Comparison of ENCODE assay signal across 24 cellular contexts in genomic region chr12:22759769-22760674, GRCh38.
DNase-seq lines count a peak whose midpoint lies in the region; ATAC-seq, FAIRE-seq and TF ChIP-seq lines count a peak whose summit lies in the region.
"Had no signal": no experiment of that assay in that cellular context is flagged by ENCODE, and none has a peak within 500 bp of the region (broad histone marks: within the 10 kb centered on the region; RNA-seq: fewer than 3 reads in every experiment).

No MANE protein-coding gene starts in this region.

- H3K27me3 Mint-ChIP-seq in endodermal cell (ENCODE audit: insufficient read depth), result no peaks in the 10 kb centered on the region
- H3K27me3 Mint-ChIP-seq: activated B cell treated with CpG ODN at 0.5 μM for 24 hours; activated naive CD4-positive, alpha-beta T cell treated with anti-CD3 and anti-CD28 coated beads, Interleukin-2, amount 50 U/mL, for 24 hours; activated T-cell treated with anti-CD3 and anti-CD28 coated beads, Interleukin-2, amount 50 U/mL, for 24 hours; dendritic cell treated with granulocyte-macrophage colony-stimulating factor and Interleukin-4, amounts not matched to agents 40 ng/mL and 50 ng/mL, for 4 days; stimulated activated naive CD8-positive, alpha-beta T cell treated with anti-CD3 and anti-CD28 coated beads, Interleukin-15, Interleukin-2, amounts not matched to agents 100 ng/mL and 50 ng/mL, for 24 hours had no signal

- H3K4me1 Mint-ChIP-seq in endodermal cell, result peaks cover 40% of the 10 kb centered on the region
- no peaks in the 10 kb centered on the region for H3K4me1 Mint-ChIP-seq in stimulated activated effector memory CD8-positive, alpha-beta T cell treated with anti-CD3 and anti-CD28 coated beads, Interleukin-12 subunit alpha, Interleukin-12 subunit beta, amount 100 ng/mL, for 72 hours
- H3K4me1 Mint-ChIP-seq: activated B cell treated with CpG ODN at 0.5 μM for 24 hours; activated naive CD4-positive, alpha-beta T cell treated with anti-CD3 and anti-CD28 coated beads, Interleukin-2, amount 50 U/mL, for 24 hours had no signal

- peak overlapping the region; percentile 39 for H2BK120ac ChIP-seq in mesendoderm (ENCODE audit: low read depth, low read length)

- H3K79me2 ChIP-seq in mesendoderm (ENCODE audit: control insufficient read depth, insufficient read depth, low read length), result no peaks in the 10 kb centered on the region

- H3K56ac ChIP-seq in mesendoderm (ENCODE audit: low read length), result no peak overlapping the region

- H3K4me1 ChIP-seq in endodermal cell (ENCODE audit: control insufficient read depth, insufficient read depth, low read length), result no peaks in the 10 kb centered on the region
- no peaks in the 10 kb centered on the region for H3K4me1 ChIP-seq in mesendoderm (ENCODE audit: control insufficient read depth, low read depth, low read length)

- H3K4me2 ChIP-seq in mesendoderm (ENCODE audit: low read length), result no peak overlapping the region

- H3K4me3 ChIP-seq in endodermal cell (ENCODE audit: low read length) (no peak overlapping the region), mesendoderm (ENCODE audit: low read length) (no peak overlapping the region)
- H3K4me3 ChIP-seq: SK-N-MC had no signal

- no peak overlapping the region for H2BK15ac ChIP-seq in mesendoderm (replicated peaks; ENCODE audit: low read depth)

- FAIRE-seq in HTR-8/SVneo (lab: Jason Lieb, UNC), result peak; percentile 76
- FAIRE-seq: endothelial cell of umbilical vein, G401.6, RCC 7860 had no signal

- H3K36me3 Mint-ChIP-seq in endodermal cell (ENCODE audit: low read depth), result peaks cover 50% of the 10 kb centered on the region
- H3K36me3 Mint-ChIP-seq in stimulated activated effector memory CD8-positive, alpha-beta T cell treated with anti-CD3 and anti-CD28 coated beads, Interleukin-12 subunit alpha, Interleukin-12 subunit beta, amount 100 ng/mL, for 72 hours, result no peaks in the 10 kb centered on the region
- H3K36me3 Mint-ChIP-seq: activated naive CD4-positive, alpha-beta T cell treated with anti-CD3 and anti-CD28 coated beads, Interleukin-2, amount 50 U/mL, for 24 hours; CD14-positive monocyte had no signal

- H3K9me3 Mint-ChIP-seq in endodermal cell, result no peaks in the 10 kb centered on the region
- H3K9me3 Mint-ChIP-seq in stimulated activated effector memory CD8-positive, alpha-beta T cell treated with anti-CD3 and anti-CD28 coated beads, Interleukin-12 subunit alpha, Interleukin-12 subunit beta, amount 100 ng/mL, for 72 hours, result no peaks in the 10 kb centered on the region
- H3K9me3 Mint-ChIP-seq: activated T-cell treated with anti-CD3 and anti-CD28 coated beads, Interleukin-2, amount 50 U/mL, for 24 hours; T-helper 2 cell treated with Interferon-gamma antibody and Interleukin-4, amounts not matched to agents 5 μg/mL and 100 μg/mL, for 36 hours had no signal

- H4K5ac ChIP-seq in mesendoderm (ENCODE audit: low read length), result no peak overlapping the region

- no peak for DNase-seq in HTR-8/SVneo (ENCODE audit: insufficient read length, low spot score)
- DNase-seq in endodermal cell, result peak; percentile 72
- peak; percentile 90 for DNase-seq in mesendoderm
- no peak for DNase-seq in stimulated activated effector memory CD8-positive, alpha-beta T cell treated with anti-CD3 and anti-CD28 coated beads, Interleukin-12 subunit alpha, Interleukin-12 subunit beta, amount 100 ng/mL, for 72 hours (ENCODE audit: low spot score in 2 of 2)
- no peak for DNase-seq in SHP77 (lab: John Stamatoyannopoulos, UW)
- DNase-seq: activated B cell treated with CpG ODN at 0.5 μM for 24 hours; activated CD8-positive, alpha-beta T cell treated with anti-CD3 and anti-CD28 coated beads, Interleukin-2, amount 10 ng/mL, durations not matched to agents 7 days and 5 days; activated T-cell treated with anti-CD3 and anti-CD28 coated beads, Interleukin-2, amount 50 U/mL, for 24 hours; H7; NCI-H1417 treated with DMSO at 0.1 percent for 48 hours; NCI-H2227 treated with DMSO at 0.1 percent for 48 hours; stimulated activated CD4-positive, alpha-beta T cell treated with anti-CD3 and anti-CD28 coated beads, Interleukin-2, amount 100 ng/mL, for 24 hours had no signal

- peaks cover 44% of the 10 kb centered on the region for H3K36me3 ChIP-seq in endodermal cell (ENCODE audit: control insufficient read depth, insufficient read depth, low read length)
- no peaks in the 10 kb centered on the region for H3K36me3 ChIP-seq in mesendoderm (ENCODE audit: control insufficient read depth, insufficient read depth, low read length)

- peak overlapping the region; percentile 10 for H3K27ac Mint-ChIP-seq in endodermal cell
- no peak overlapping the region for H3K27ac Mint-ChIP-seq in stimulated activated effector memory CD8-positive, alpha-beta T cell treated with anti-CD3 and anti-CD28 coated beads, Interleukin-12 subunit alpha, Interleukin-12 subunit beta, amount 100 ng/mL, for 72 hours
- H3K27ac Mint-ChIP-seq: activated B cell treated with CpG ODN at 0.5 μM for 24 hours; activated CD8-positive, alpha-beta T cell treated with anti-CD3 and anti-CD28 coated beads, Interleukin-2, amount 10 ng/mL, durations not matched to agents 7 days and 5 days; activated naive CD4-positive, alpha-beta T cell treated with anti-CD3 and anti-CD28 coated beads, Interleukin-2, amount 50 U/mL, for 24 hours; activated T-cell treated with anti-CD3 and anti-CD28 coated beads, Interleukin-2, amount 50 U/mL, for 24 hours; CD14-positive monocyte; dendritic cell treated with granulocyte-macrophage colony-stimulating factor and Interleukin-4, amounts not matched to agents 40 ng/mL and 50 ng/mL, for 4 days; stimulated activated naive CD8-positive, alpha-beta T cell treated with anti-CD3 and anti-CD28 coated beads, Interleukin-15, Interleukin-2, amounts not matched to agents 100 ng/mL and 50 ng/mL, for 24 hours; T-helper 2 cell treated with Interferon-gamma antibody and Interleukin-4, amounts not matched to agents 5 μg/mL and 100 μg/mL, for 36 hours had no signal

- H3K27me3 ChIP-seq in endodermal cell (ENCODE audit: control insufficient read depth, insufficient read depth, low read length, poor library complexity, severe bottlenecking) (no peaks in the 10 kb centered on the region), mesendoderm (ENCODE audit: insufficient read depth, low read length, poor library complexity) (no peaks in the 10 kb centered on the region)

- peak overlapping the region; percentile 7 for H3K18ac ChIP-seq in mesendoderm (ENCODE audit: low read length)

- H3K9ac ChIP-seq in endodermal cell (ENCODE audit: extremely low read depth, low read length, poor library complexity, severe bottlenecking) (no peak overlapping the region), mesendoderm (ENCODE audit: low read length) (no peak overlapping the region)

- no peak overlapping the region for H4K8ac ChIP-seq in mesendoderm (ENCODE audit: low read depth, low read length)

- H2AK5ac ChIP-seq in mesendoderm (ENCODE audit: low read length), result no peak overlapping the region

- H3K4me3 Mint-ChIP-seq in endodermal cell, result no peak overlapping the region
- H3K4me3 Mint-ChIP-seq in stimulated activated effector memory CD8-positive, alpha-beta T cell treated with anti-CD3 and anti-CD28 coated beads, Interleukin-12 subunit alpha, Interleukin-12 subunit beta, amount 100 ng/mL, for 72 hours, result no peak overlapping the region
- H3K4me3 Mint-ChIP-seq: activated B cell treated with CpG ODN at 0.5 μM for 24 hours; activated CD8-positive, alpha-beta T cell treated with anti-CD3 and anti-CD28 coated beads, Interleukin-2, amount 10 ng/mL, durations not matched to agents 7 days and 5 days; activated naive CD4-positive, alpha-beta T cell treated with anti-CD3 and anti-CD28 coated beads, Interleukin-2, amount 50 U/mL, for 24 hours; activated T-cell treated with anti-CD3 and anti-CD28 coated beads, Interleukin-2, amount 50 U/mL, for 24 hours; CD14-positive monocyte; dendritic cell treated with granulocyte-macrophage colony-stimulating factor and Interleukin-4, amounts not matched to agents 40 ng/mL and 50 ng/mL, for 4 days; stimulated activated naive CD8-positive, alpha-beta T cell treated with anti-CD3 and anti-CD28 coated beads, Interleukin-15, Interleukin-2, amounts not matched to agents 100 ng/mL and 50 ng/mL, for 24 hours; T-helper 2 cell treated with Interferon-gamma antibody and Interleukin-4, amounts not matched to agents 5 μg/mL and 100 μg/mL, for 36 hours had no signal

- ATAC-seq in stimulated activated effector memory CD8-positive, alpha-beta T cell treated with anti-CD3 and anti-CD28 coated beads, Interleukin-12 subunit alpha, Interleukin-12 subunit beta, amount 100 ng/mL, for 72 hours, result peak; percentile 19
- no peak for ATAC-seq in GM21576 (IDR thresholded peaks at IDR 0.05; ENCODE audit: unreplicated experiment)
- ATAC-seq in HG03139 (IDR thresholded peaks at IDR 0.05; ENCODE audit: unreplicated experiment), result no peak
- ATAC-seq in HG03457 (IDR thresholded peaks at IDR 0.05; ENCODE audit: unreplicated experiment), result no peak
- ATAC-seq: activated CD8-positive, alpha-beta T cell treated with anti-CD3 and anti-CD28 coated beads, Interleukin-2, amount 10 ng/mL, durations not matched to agents 7 days and 5 days had no signal

- WGBS in endodermal cell (ENCODE audit: insufficient coverage in 1 of 2, insufficient read length in 1 of 2), 2 experiments, result 77 to 81% methylated on average over 6 to 8 of the region's 8 CpGs
- WGBS in mesendoderm (ENCODE audit: extremely low coverage, insufficient coverage, low lambda C conversion rate), result no CpG with 5 or more reads among the region's 8 CpGs

- no peak overlapping the region for H3K23ac ChIP-seq in mesendoderm (ENCODE audit: low read length)

- H3K79me1 ChIP-seq in mesendoderm (ENCODE audit: low read length), result no peaks in the 10 kb centered on the region

- no peak for TF ChIP-seq CTCF in endodermal cell (conservative IDR thresholded peaks at IDR 0.05)

- H3K9me3 ChIP-seq in endodermal cell (ENCODE audit: control insufficient read depth, low read length), result no peaks in the 10 kb centered on the region

- H2BK5ac ChIP-seq in mesendoderm (ENCODE audit: low read length), result no peak overlapping the region

- H3K27ac ChIP-seq in endodermal cell (ENCODE audit: low read depth, low read length), result no peak overlapping the region
- H3K27ac ChIP-seq in mesendoderm (ENCODE audit: low read depth, low read length), result peak overlapping the region; percentile 27
- H3K27ac ChIP-seq: SK-N-MC had no signal

- H3K4ac ChIP-seq in mesendoderm (ENCODE audit: low read depth, low read length), result no peak overlapping the region

Comparison
In these comparisons a context has a peak if more than half of its experiments do, and no peak if none do; other contexts are left out.
1. DNase-seq: peak in endodermal cell (single experiment) and mesendoderm (single experiment); none in HTR-8/SVneo (single experiment), stimulated activated effector memory CD8-positive, alpha-beta T cell treated with anti-CD3 and anti-CD28 coated beads, Interleukin-12 subunit alpha, Interleukin-12 subunit beta, amount 100 ng/mL, for 72 hours (0 of 2) and SHP77 (0 of 2).